1 cellular context compared by ENCODE assay signal in the genomic region with DNA sequence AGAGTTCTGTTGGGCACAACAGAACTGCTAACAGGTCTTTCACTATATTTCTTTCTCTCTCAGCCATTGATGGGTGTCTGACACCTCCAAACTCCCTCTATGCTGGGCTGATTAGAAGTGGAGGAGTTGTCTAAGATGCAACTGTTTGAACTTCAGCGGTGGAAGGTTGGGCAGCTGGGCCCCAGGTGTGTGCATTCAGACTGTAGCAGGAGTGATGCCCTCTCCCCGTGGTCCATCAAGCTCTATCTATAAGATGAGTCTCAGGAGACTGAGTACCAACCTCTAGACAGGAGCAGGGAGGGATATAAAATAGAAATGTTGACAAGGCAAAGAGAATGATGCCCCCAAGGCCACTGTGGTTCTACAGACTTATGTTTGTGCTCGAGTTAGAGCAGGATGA.
TF ChIP-seq lines count a peak whose summit lies in the region.

No MANE protein-coding gene starts in this region.

TF ChIP-seq in GM23338, 12 proteins besides CTCF, POLR2A, EP300 and RAD21 (continued from another document):
- TF ChIP-seq REST (IDR thresholded peaks at IDR 0.05; ENCODE audit: unreplicated experiment) (no peak), ZNF114 (CRISPR knock-in tag; IDR thresholded peaks at IDR 0.05) (no peak), EZH2phosphoT487 (IDR thresholded peaks at IDR 0.05; ENCODE audit: unreplicated experiment) (no peak), POLR2AphosphoS5 (IDR thresholded peaks at IDR 0.05; ENCODE audit: low read depth) (no peak), ZNF331 (CRISPR knock-in tag; IDR thresholded peaks at IDR 0.05; ENCODE audit: low read depth) (no peak), ZNF462 (CRISPR knock-in tag; IDR thresholded peaks at IDR 0.05) (no peak), STAT1 (IDR thresholded peaks at IDR 0.05; ENCODE audit: unreplicated experiment) (no peak), EZH2 (IDR thresholded peaks at IDR 0.05; ENCODE audit: low read depth, unreplicated experiment) (no peak)
- TF ChIP-seq, protein P1, sequence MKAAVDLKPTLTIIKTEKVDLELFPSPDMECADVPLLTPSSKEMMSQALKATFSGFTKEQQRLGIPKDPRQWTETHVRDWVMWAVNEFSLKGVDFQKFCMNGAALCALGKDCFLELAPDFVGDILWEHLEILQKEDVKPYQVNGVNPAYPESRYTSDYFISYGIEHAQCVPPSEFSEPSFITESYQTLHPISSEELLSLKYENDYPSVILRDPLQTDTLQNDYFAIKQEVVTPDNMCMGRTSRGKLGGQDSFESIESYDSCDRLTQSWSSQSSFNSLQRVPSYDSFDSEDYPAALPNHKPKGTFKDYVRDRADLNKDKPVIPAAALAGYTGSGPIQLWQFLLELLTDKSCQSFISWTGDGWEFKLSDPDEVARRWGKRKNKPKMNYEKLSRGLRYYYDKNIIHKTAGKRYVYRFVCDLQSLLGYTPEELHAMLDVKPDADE (IDR thresholded peaks at IDR 0.05), result no peak
TF ChIP-seq in GM23338: peak in this region for 0.
